In genomic region chr11:1531418-1531817, GRCh38 we compare ENCODE assay signal across 14 cellular contexts. TPM values are rescaled to one million over a fixed set of nuclear protein-coding genes. Genes with fewer than 3 reads are reported as not detected.
DNase-seq lines count a peak whose midpoint lies in the region; ATAC-seq and TF ChIP-seq lines count a peak whose summit lies in the region.
"Had no signal": no experiment of that assay in that cellular context is flagged by ENCODE, and none has a peak within 500 bp of the region (broad histone marks: within the 10 kb centered on the region; RNA-seq: fewer than 3 reads in every experiment).

No MANE protein-coding gene starts in this region.

- no peaks in the 10 kb centered on the region for H3K27me3 Mint-ChIP-seq in activated CD4-positive, alpha-beta T cell treated with anti-CD3 and anti-CD28 coated beads, Interleukin-2, amount 10 ng/mL, durations not matched to agents 24 days and 14 days
- peaks cover 3% of the 10 kb centered on the region for H3K27me3 Mint-ChIP-seq in brain

- H3K9me3 Mint-ChIP-seq in activated CD4-positive, alpha-beta T cell treated with anti-CD3 and anti-CD28 coated beads, Interleukin-2, amount 10 ng/mL, durations not matched to agents 24 days and 14 days, result no peaks in the 10 kb centered on the region
- no peaks in the 10 kb centered on the region for H3K9me3 Mint-ChIP-seq in brain
- H3K9me3 Mint-ChIP-seq: natural killer cell had no signal

- DNase-seq in activated CD4-positive, alpha-beta T cell treated with anti-CD3 and anti-CD28 coated beads, Interleukin-2, amount 10 ng/mL, durations not matched to agents 24 days and 14 days, result no peak
- no peak for DNase-seq in activated CD4-positive, alpha-beta T cell treated with anti-CD3 and anti-CD28 coated beads for 4 hours
- DNase-seq in heart right ventricle, result no peak
- no peak for DNase-seq in stomach
- DNase-seq in glomerular visceral epithelial cell (ENCODE audit: extremely low spot score), result no peak
- DNase-seq in mucosa of descending colon, result no peak
- DNase-seq: activated CD4-positive, alpha-beta T cell treated with anti-CD3 and anti-CD28 coated beads for 1 hour; Calu3; kidney; natural killer cell had no signal

- H3K27ac Mint-ChIP-seq in activated CD4-positive, alpha-beta T cell treated with anti-CD3 and anti-CD28 coated beads, Interleukin-2, amount 10 ng/mL, durations not matched to agents 24 days and 14 days, result peak overlapping the region; percentile 32
- H3K27ac Mint-ChIP-seq in brain, result peak overlapping the region; percentile 89 to 98 (median 97)

- no peaks in the 10 kb centered on the region for H3K27me3 ChIP-seq in heart right ventricle
- H3K27me3 ChIP-seq in stomach, result no peaks in the 10 kb centered on the region

- intact Hi-C loops in activated CD4-positive, alpha-beta T cell treated with anti-CD3 and anti-CD28 coated beads, Interleukin-2, amount 10 ng/mL, durations not matched to agents 24 days and 14 days (cut with micrococcal nuclease), result no loop called here
- intact Hi-C loops in heart right ventricle (cut with DNase I), result loop anchor here in 1 of 10 donors (5.0 kb wide), 1 partner anchor 229 kb away; no protein-coding TSS in a partner anchor
- intact Hi-C loops in stomach (cut with DNase I; ENCODE audit: low total_unique reads), result no loop called here
- intact Hi-C loops in mucosa of descending colon (cut with DNase I, micrococcal nuclease), result no loop called here

- TF ChIP-seq POLR2A in stomach (IDR thresholded peaks at IDR 0.05), result no peak

- H3K27ac ChIP-seq in heart right ventricle, result peak overlapping the region in 9 of 10 donors; percentile 15 to 88 (median 76)
- peak overlapping the region in 3 of 5 donors; percentile 4 to 75 (median 56) for H3K27ac ChIP-seq in stomach

- H3K4me1 ChIP-seq in heart right ventricle (peaks cover 49 to 100% (median 89%) of the 10 kb centered on the region in 9 donors), stomach (peaks cover 43 to 96% (median 61%) of the 10 kb centered on the region in 4 donors), mucosa of descending colon (ENCODE audit: low read depth) (peaks cover 3% of the 10 kb centered on the region)

- TF ChIP-seq CTCF in brain (conservative IDR thresholded peaks at IDR 0.05), result no peak
- TF ChIP-seq CTCF in heart right ventricle (IDR thresholded peaks at IDR 0.05), result peak in 1 of 9 donors; percentile 6
- TF ChIP-seq CTCF in stomach (IDR thresholded peaks at IDR 0.05), result no peak
- no peak for TF ChIP-seq CTCF in mucosa of descending colon (IDR thresholded peaks at IDR 0.05)

- peak in 6 of 8 donors; percentile 26 to 62 (median 32) for ATAC-seq in heart right ventricle
- ATAC-seq in HG03135 (IDR thresholded peaks at IDR 0.05; ENCODE audit: unreplicated experiment), result no peak
- no peak for ATAC-seq in mucosa of descending colon
- ATAC-seq: natural killer cell had no signal

- peaks cover 4% of the 10 kb centered on the region for H3K36me3 Mint-ChIP-seq in activated CD4-positive, alpha-beta T cell treated with anti-CD3 and anti-CD28 coated beads, Interleukin-2, amount 10 ng/mL, durations not matched to agents 24 days and 14 days (ENCODE audit: low read depth)
- H3K36me3 Mint-ChIP-seq in brain, result no peaks in the 10 kb centered on the region
- H3K36me3 Mint-ChIP-seq: natural killer cell had no signal

- H3K4me1 Mint-ChIP-seq in activated CD4-positive, alpha-beta T cell treated with anti-CD3 and anti-CD28 coated beads, Interleukin-2, amount 10 ng/mL, durations not matched to agents 24 days and 14 days, result peaks cover 16% of the 10 kb centered on the region
- H3K4me1 Mint-ChIP-seq in brain, result peaks cover 34% of the 10 kb centered on the region

- H3K9me3 ChIP-seq in heart right ventricle (no peaks in the 10 kb centered on the region), stomach (no peaks in the 10 kb centered on the region), mucosa of descending colon (no peaks in the 10 kb centered on the region)

- TF ChIP-seq EP300 in stomach (IDR thresholded peaks at IDR 0.05), result no peak

- WGBS in heart right ventricle, 2 donors, result 42 to 49% methylated on average over 8 of the region's 8 CpGs
- WGBS in stomach, 5 donors, result 53 to 69% (median 61%) methylated on average over 8 of the region's 8 CpGs

- H3K4me3 ChIP-seq in heart right ventricle, result no peak overlapping the region
- no peak overlapping the region for H3K4me3 ChIP-seq in stomach
- H3K4me3 ChIP-seq in mucosa of descending colon, result no peak overlapping the region

- H3K36me3 ChIP-seq in heart right ventricle, result peaks cover 0 to 28% (median 0%) of the 10 kb centered on the region in 9 donors
- H3K36me3 ChIP-seq in stomach, result peaks cover 0 to 34% (median 20%) of the 10 kb centered on the region in 4 donors
- H3K36me3 ChIP-seq in mucosa of descending colon (ENCODE audit: low read depth), result no peaks in the 10 kb centered on the region

- no peak overlapping the region for H3K4me3 Mint-ChIP-seq in activated CD4-positive, alpha-beta T cell treated with anti-CD3 and anti-CD28 coated beads, Interleukin-2, amount 10 ng/mL, durations not matched to agents 24 days and 14 days
- peak overlapping the region in 3 of 5 experiments; percentile 6 to 51 (median 35) for H3K4me3 Mint-ChIP-seq in brain
- H3K4me3 Mint-ChIP-seq: natural killer cell had no signal

RNA-seq across cellular contexts. Expression of gene DUSP8, which starts 40.7 kb away (rescaled TPM):
- 0.86 and 1.6 TPM in 2 replicates for total RNA-seq in activated CD4-positive, alpha-beta T cell treated with anti-CD3 and anti-CD28 coated beads, Interleukin-2, amount 10 ng/mL, durations not matched to agents 24 days and 14 days
- 29.6 TPM for polyA plus RNA-seq in brain (ENCODE audit: insufficient read depth, low read depth, low replicate concordance)
- total RNA-seq in heart right ventricle, result 10 to 100 TPM; 10.4 to 53.5 (median 22.2) TPM
- polyA plus RNA-seq in heart right ventricle, result 1 to 10 TPM; 5.9 to 7.7 TPM
- 10 to 100 TPM in 1 of 5 donors, 1 to 10 TPM in 3, under 1 TPM in 1; 0.58 to 31.6 (median 1.5) TPM for total RNA-seq in stomach
- 1 to 10 TPM; 2.4 to 2.9 (median 2.8) TPM for polyA plus RNA-seq in stomach
- total RNA-seq in mucosa of descending colon, result 10 to 100 TPM; 28.2 to 31.7 (median 28.5) TPM

RNA-seq across cellular contexts. Expression of gene MOB2, which starts 44.8 kb away (rescaled TPM):
- total RNA-seq in activated CD4-positive, alpha-beta T cell treated with anti-CD3 and anti-CD28 coated beads, Interleukin-2, amount 10 ng/mL, durations not matched to agents 24 days and 14 days, result 22.4 and 23.5 TPM in 2 replicates
- polyA plus RNA-seq in brain (ENCODE audit: insufficient read depth, low read depth, low replicate concordance) (37.6 TPM), heart right ventricle (10 to 100 TPM; 25.2 to 57.9 TPM), stomach (10 to 100 TPM; 27.9 to 46.3 (median 37.3) TPM)
- total RNA-seq in heart right ventricle (10 to 100 TPM; 36.8 to 59.1 (median 45.2) TPM), stomach (10 to 100 TPM; 11.3 to 40.6 (median 18.1) TPM), mucosa of descending colon (100 to 1,000 TPM in 1 of 3 donors, 10 to 100 TPM in 2; 54.9 to 108 (median 61.5) TPM)

RNA-seq across cellular contexts. Expression of gene KRTAP5-1, which starts 53.7 kb away (rescaled TPM):
- not detected in 2 replicates for total RNA-seq in activated CD4-positive, alpha-beta T cell treated with anti-CD3 and anti-CD28 coated beads, Interleukin-2, amount 10 ng/mL, durations not matched to agents 24 days and 14 days
- polyA plus RNA-seq in brain (ENCODE audit: insufficient read depth, low read depth, low replicate concordance) (not detected), heart right ventricle (not detected), stomach (under 1 TPM in 1 of 3 donors, not detected in 2; 0.50 TPM)
- total RNA-seq in heart right ventricle (not detected), stomach (not detected), mucosa of descending colon (not detected)
- total RNA-seq: A673, Calu3, cerebellum, kidney, natural killer cell had no signal

Comparison
In these comparisons a context has a peak if more than half of its experiments do, and no peak if none do; other contexts are left out.
1. ATAC-seq: peak in heart right ventricle (6 of 8); none in HG03135 (single experiment) and mucosa of descending colon (single experiment).